In genomic region chr5:172892713-172893112, GRCh38 we compare ENCODE assay signal across 14 cellular contexts. TPM values are rescaled to one million over a fixed set of nuclear protein-coding genes. Genes with fewer than 3 reads are reported as not detected.
DNase-seq lines count a peak whose midpoint lies in the region; ATAC-seq and TF ChIP-seq lines count a peak whose summit lies in the region.
"Had no signal": no experiment of that assay in that cellular context is flagged by ENCODE, and none has a peak within 500 bp of the region (broad histone marks: within the 10 kb centered on the region; RNA-seq: fewer than 3 reads in every experiment).

No MANE protein-coding gene starts in this region.

- intact Hi-C loops in left cardiac atrium (cut with DNase I): no loop called here
- intact Hi-C loops in ovary (cut with DNase I): no loop called here
- intact Hi-C loops in CD4-positive, alpha-beta memory T cell (cut with micrococcal nuclease): no loop called here
- intact Hi-C loops in activated T-helper 1 cell treated with anti-CD3 and anti-CD28 coated beads, Interleukin-12 subunit alpha, Interleukin-12 subunit beta, Interleukin-2, Interleukin-4 antibody, amounts not matched to agents 30 ng/mL and 10 ng/mL and 1 ng/mL, durations not matched to agents 14 hours and 24 hours and 36 hours (cut with micrococcal nuclease): no loop called here
- intact Hi-C loops in posterior cingulate gyrus (cut with DNase I): no loop called here

- peak overlapping the region; percentile 35 for H3K27ac ChIP-seq in brain microvascular endothelial cell
- H3K27ac ChIP-seq in ovary: peak overlapping the region; percentile 63 to 73
- H3K27ac ChIP-seq in urinary bladder (ENCODE audit: low read depth): peak overlapping the region; percentile 27
- no peak overlapping the region for H3K27ac ChIP-seq in CD4-positive, alpha-beta memory T cell (ENCODE audit: low read depth, low read length)

- no peaks in the 10 kb centered on the region for H3K27me3 Mint-ChIP-seq in CD4-positive, alpha-beta memory T cell
- H3K27me3 Mint-ChIP-seq in activated T-helper 1 cell treated with anti-CD3 and anti-CD28 coated beads, Interleukin-12 subunit alpha, Interleukin-12 subunit beta, Interleukin-2, Interleukin-4 antibody, amounts not matched to agents 30 ng/mL and 10 ng/mL and 1 ng/mL, durations not matched to agents 14 hours and 24 hours and 36 hours (ENCODE audit: insufficient read depth): no peaks in the 10 kb centered on the region
- H3K27me3 Mint-ChIP-seq: activated T-helper 17 cell treated with anti-CD3 and anti-CD28 coated beads, Interleukin-2, amount 50 U/mL, for 72 hours; CD4-positive, alpha-beta T cell had no signal

- CTCF ChIA-PET in CD4-positive, alpha-beta memory T cell (lab: Charles Lee; ENCODE audit: partially characterized antibody): no interaction called here

- in situ Hi-C loops in brain microvascular endothelial cell (cut with HindIII; ENCODE audit: low pct_ligation_motif_present, low sequenced_read_pairs): no loop called here

- no peak for TF ChIP-seq CTCF in brain microvascular endothelial cell (IDR thresholded peaks at IDR 0.05; ENCODE audit: low read depth, low read length, missing control alignments)
- TF ChIP-seq CTCF in ovary (IDR thresholded peaks at IDR 0.05): no peak

- H3K27ac Mint-ChIP-seq in CD4-positive, alpha-beta memory T cell: no peak overlapping the region
- no peak overlapping the region for H3K27ac Mint-ChIP-seq in activated T-helper 1 cell treated with anti-CD3 and anti-CD28 coated beads, Interleukin-12 subunit alpha, Interleukin-12 subunit beta, Interleukin-2, Interleukin-4 antibody, amounts not matched to agents 30 ng/mL and 10 ng/mL and 1 ng/mL, durations not matched to agents 14 hours and 24 hours and 36 hours
- H3K27ac Mint-ChIP-seq: activated T-helper 17 cell treated with anti-CD3 and anti-CD28 coated beads, Interleukin-2, amount 50 U/mL, for 72 hours; CD4-positive, alpha-beta T cell; T-helper 2 cell treated with Interferon-gamma antibody and Interleukin-4, amounts not matched to agents 5 μg/mL and 100 μg/mL, for 36 hours had no signal

- peak overlapping the region in 1 of 8 donors; percentile 10 for H3K4me3 Mint-ChIP-seq in CD4-positive, alpha-beta memory T cell
- H3K4me3 Mint-ChIP-seq in activated T-helper 1 cell treated with anti-CD3 and anti-CD28 coated beads, Interleukin-12 subunit alpha, Interleukin-12 subunit beta, Interleukin-2, Interleukin-4 antibody, amounts not matched to agents 30 ng/mL and 10 ng/mL and 1 ng/mL, durations not matched to agents 14 hours and 24 hours and 36 hours: no peak overlapping the region
- H3K4me3 Mint-ChIP-seq: activated T-helper 17 cell treated with anti-CD3 and anti-CD28 coated beads, Interleukin-2, amount 50 U/mL, for 72 hours; CD4-positive, alpha-beta T cell; T-helper 2 cell treated with Interferon-gamma antibody and Interleukin-4, amounts not matched to agents 5 μg/mL and 100 μg/mL, for 36 hours had no signal

- H3K4me3 ChIP-seq in brain microvascular endothelial cell (ENCODE audit: low read depth, low read length): no peak overlapping the region
- no peak overlapping the region for H3K4me3 ChIP-seq in ovary
- no peak overlapping the region for H3K4me3 ChIP-seq in urinary bladder (ENCODE audit: low read depth, low read length)
- no peak overlapping the region for H3K4me3 ChIP-seq in CD4-positive, alpha-beta memory T cell (ENCODE audit: low read length in 2 of 2)

- no peaks in the 10 kb centered on the region for H3K9me3 ChIP-seq in ovary
- no peaks in the 10 kb centered on the region for H3K9me3 ChIP-seq in CD4-positive, alpha-beta memory T cell (ENCODE audit: control insufficient read depth in 1 of 2, low read length in 2 of 2)

- DNase-seq in brain microvascular endothelial cell (no peak), left cardiac atrium (no peak), ovary (peak in 2 of 5 donors; percentile 46 to 54), posterior cingulate gyrus (no peak)
- no peak for DNase-seq in CD4-positive, alpha-beta memory T cell
- no peak for DNase-seq in activated T-helper 1 cell treated with anti-CD3 and anti-CD28 coated beads, Interleukin-12 subunit alpha, Interleukin-12 subunit beta, Interleukin-2, Interleukin-4 antibody, amounts not matched to agents 30 ng/mL and 10 ng/mL and 1 ng/mL, durations not matched to agents 14 hours and 24 hours and 36 hours (ENCODE audit: low spot score)
- DNase-seq: CD4-positive, alpha-beta T cell; head of caudate nucleus; Karpas-422; NCI-H187 treated with DMSO at 0.1 percent for 48 hours; stimulated activated CD4-positive, alpha-beta T cell treated with anti-CD3 and anti-CD28 coated beads, Interleukin-1b, Interleukin-23, amount 100 ng/mL, for 48 hours had no signal

- POLR2A ChIA-PET in CD4-positive, alpha-beta memory T cell (lab: Charles Lee; ENCODE audit: partially characterized antibody): no interaction called here

- TF ChIP-seq EP300 in ovary (IDR thresholded peaks at IDR 0.05): no peak

- WGBS in ovary, 3 donors: 19 to 54% (median 35%) methylated on average over 7 of the region's 7 CpGs
- 58% methylated on average over 7 of the region's 7 CpGs for WGBS in urinary bladder

- H3K27me3 ChIP-seq in brain microvascular endothelial cell (replicated peaks) (no peaks in the 10 kb centered on the region), ovary (no peaks in the 10 kb centered on the region)
- no peaks in the 10 kb centered on the region for H3K27me3 ChIP-seq in CD4-positive, alpha-beta memory T cell (ENCODE audit: insufficient read depth, low read length)

- peaks cover 24 to 32% of the 10 kb centered on the region in 2 donors for H3K36me3 Mint-ChIP-seq in CD4-positive, alpha-beta memory T cell
- peaks cover 6% of the 10 kb centered on the region for H3K36me3 Mint-ChIP-seq in activated T-helper 1 cell treated with anti-CD3 and anti-CD28 coated beads, Interleukin-12 subunit alpha, Interleukin-12 subunit beta, Interleukin-2, Interleukin-4 antibody, amounts not matched to agents 30 ng/mL and 10 ng/mL and 1 ng/mL, durations not matched to agents 14 hours and 24 hours and 36 hours (ENCODE audit: low read depth)

- H3K36me3 ChIP-seq in brain microvascular endothelial cell (replicated peaks) (peaks cover 26% of the 10 kb centered on the region), ovary (no peaks in the 10 kb centered on the region), urinary bladder (ENCODE audit: insufficient read depth) (no peaks in the 10 kb centered on the region)
- peaks cover 7% of the 10 kb centered on the region for H3K36me3 ChIP-seq in CD4-positive, alpha-beta memory T cell (ENCODE audit: insufficient read depth, low read length)

- ATAC-seq in left cardiac atrium: peak; percentile 40 to 48
- ATAC-seq: activated T-helper 17 cell treated with anti-CD3 and anti-CD28 coated beads, Interleukin-2, amount 50 U/mL, for 72 hours had no signal

- no peak for TF ChIP-seq POLR2A in ovary (IDR thresholded peaks at IDR 0.05)

- H3K4me1 ChIP-seq in ovary (ENCODE audit: insufficient read depth) (peaks cover 18% of the 10 kb centered on the region), urinary bladder (ENCODE audit: insufficient read depth) (no peaks in the 10 kb centered on the region)
- peaks cover 4% of the 10 kb centered on the region for H3K4me1 ChIP-seq in CD4-positive, alpha-beta memory T cell (ENCODE audit: insufficient read depth, low read length)

- H3K4me1 Mint-ChIP-seq in CD4-positive, alpha-beta memory T cell: peaks cover 0 to 18% (median 3%) of the 10 kb centered on the region in 4 donors
- peaks cover 10% of the 10 kb centered on the region for H3K4me1 Mint-ChIP-seq in activated T-helper 1 cell treated with anti-CD3 and anti-CD28 coated beads, Interleukin-12 subunit alpha, Interleukin-12 subunit beta, Interleukin-2, Interleukin-4 antibody, amounts not matched to agents 30 ng/mL and 10 ng/mL and 1 ng/mL, durations not matched to agents 14 hours and 24 hours and 36 hours (ENCODE audit: low read depth)
- H3K4me1 Mint-ChIP-seq: activated T-helper 17 cell treated with anti-CD3 and anti-CD28 coated beads, Interleukin-2, amount 50 U/mL, for 72 hours had no signal

- no peaks in the 10 kb centered on the region for H3K9me3 Mint-ChIP-seq in CD4-positive, alpha-beta memory T cell
- H3K9me3 Mint-ChIP-seq in activated T-helper 1 cell treated with anti-CD3 and anti-CD28 coated beads, Interleukin-12 subunit alpha, Interleukin-12 subunit beta, Interleukin-2, Interleukin-4 antibody, amounts not matched to agents 30 ng/mL and 10 ng/mL and 1 ng/mL, durations not matched to agents 14 hours and 24 hours and 36 hours: no peaks in the 10 kb centered on the region
- H3K9me3 Mint-ChIP-seq: activated T-helper 17 cell treated with anti-CD3 and anti-CD28 coated beads, Interleukin-2, amount 50 U/mL, for 72 hours; CD4-positive, alpha-beta T cell; T-helper 2 cell treated with Interferon-gamma antibody and Interleukin-4, amounts not matched to agents 5 μg/mL and 100 μg/mL, for 36 hours had no signal

RNA-seq across cellular contexts. Expression of gene ERGIC1, which starts 58.7 kb away (rescaled TPM):
- total RNA-seq in left cardiac atrium (10 to 100 TPM; 77.3 to 90.8 TPM), ovary (100 to 1,000 TPM in 2 of 7 donors, 10 to 100 TPM in 5; 41.7 to 132 (median 92.3) TPM), urinary bladder (68.5 TPM)
- polyA plus RNA-seq in ovary (100 to 1,000 TPM in 1 of 2 donors, 10 to 100 TPM in 1; 76.4 to 147 TPM), urinary bladder (103 TPM)
- 10 to 100 TPM; 45.8 to 51.0 TPM for total RNA-seq in CD4-positive, alpha-beta memory T cell
- 10 to 100 TPM; 10.6 to 18.8 TPM for polyA plus RNA-seq in CD4-positive, alpha-beta memory T cell
- 47.4 and 47.9 TPM in 2 replicates for total RNA-seq in activated T-helper 1 cell treated with anti-CD3 and anti-CD28 coated beads, Interleukin-12 subunit alpha, Interleukin-12 subunit beta, Interleukin-2, Interleukin-4 antibody, amounts not matched to agents 30 ng/mL and 10 ng/mL and 1 ng/mL, durations not matched to agents 14 hours and 24 hours and 36 hours
